1 cellular context compared by ENCODE assay signal in the genomic region with DNA sequence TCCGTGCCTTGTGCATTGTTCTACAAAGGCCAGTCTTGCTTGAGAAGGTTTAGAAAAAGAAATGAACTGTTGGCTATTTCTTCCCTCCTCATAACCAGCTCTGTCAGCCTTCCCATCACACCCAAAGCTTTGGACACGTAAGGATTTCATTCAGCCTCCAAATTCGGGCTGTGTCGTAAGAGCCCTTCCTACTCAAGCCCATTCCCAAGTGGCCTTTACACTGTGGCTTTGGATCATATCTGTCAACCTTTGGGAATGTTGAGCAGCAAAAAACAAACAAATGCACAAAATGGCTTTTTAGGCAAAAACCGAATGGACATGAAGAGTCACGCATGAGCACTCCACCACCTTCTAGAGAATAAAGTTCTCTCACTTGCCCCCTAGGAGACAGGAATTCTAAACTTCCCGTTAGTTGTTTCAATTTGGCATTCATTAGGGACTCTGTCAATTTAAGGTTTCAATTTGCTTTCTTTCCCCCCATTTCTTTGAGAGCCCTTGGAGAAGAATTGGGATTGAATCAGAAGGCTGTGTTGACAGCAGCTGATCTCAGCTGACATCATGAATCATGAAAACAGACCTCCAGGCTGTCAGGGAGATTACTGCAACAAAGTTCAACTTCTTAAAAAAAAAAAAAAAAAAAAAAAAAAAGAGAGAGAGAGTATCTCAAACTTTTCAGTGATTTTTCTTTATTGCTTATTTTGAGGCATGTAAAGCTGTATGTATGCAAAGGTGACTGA.
TF ChIP-seq lines count a peak whose summit lies in the region.

No MANE protein-coding gene starts in this region.

TF ChIP-seq in HepG2, 621 proteins besides CTCF, POLR2A, EP300 and RAD21 (continued from another document):
- TF ChIP-seq HNF1B (CRISPR knock-in tag; IDR thresholded peaks at IDR 0.05) (0 out of 2 replicates have a peak, but pooled peaks have one; percentile 11), MTF2 (CRISPR knock-in tag; IDR thresholded peaks at IDR 0.05; ENCODE audit: borderline replicate concordance) (0 out of 2 replicates have a peak, but pooled peaks have one; percentile 27)
